Comparison of ENCODE assay signal across 9 cellular contexts in the genomic region with DNA sequence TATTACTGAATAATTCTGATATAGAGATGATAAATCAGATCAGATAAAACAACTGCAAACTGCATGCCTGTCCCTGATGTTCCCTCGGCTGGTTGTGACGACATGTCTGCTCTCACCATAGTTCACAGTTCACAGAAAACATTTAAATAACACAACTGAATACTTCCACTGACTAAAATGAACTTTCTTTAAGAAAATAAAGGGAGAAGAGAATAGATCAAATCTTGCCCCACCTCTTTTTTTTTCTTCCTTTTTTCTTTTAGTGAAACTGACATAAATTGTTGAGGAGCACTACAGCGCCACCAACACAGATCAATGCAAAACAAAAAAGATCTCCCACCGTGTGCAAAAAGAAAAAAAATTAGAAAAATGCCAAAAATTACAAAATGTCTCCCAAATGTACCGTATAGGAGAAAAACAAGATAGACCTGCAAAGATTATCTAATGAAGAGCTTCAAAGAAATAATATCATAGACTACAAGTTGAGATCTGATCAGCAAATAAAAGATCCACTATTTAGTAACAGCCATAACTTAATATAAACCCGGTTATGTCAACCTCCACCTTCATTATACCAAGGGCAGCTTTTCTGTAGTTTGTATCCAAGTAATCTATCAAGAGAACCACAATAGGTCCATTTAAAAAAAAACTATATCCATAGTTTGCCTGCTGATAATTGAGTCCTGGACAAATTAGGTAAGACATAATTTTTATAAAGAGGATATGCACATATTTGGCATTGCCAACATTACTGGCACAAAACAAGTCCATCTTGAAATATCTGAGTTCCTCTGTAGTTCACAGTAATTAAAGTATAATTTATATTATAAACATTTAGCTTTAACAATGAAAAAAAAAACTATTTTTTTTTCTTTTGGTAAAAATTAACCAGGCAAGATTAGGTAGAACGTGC. TPM values are rescaled to one million over a fixed set of nuclear protein-coding genes. Genes with fewer than 3 reads are reported as not detected.
DNase-seq lines count a peak whose midpoint lies in the region; ATAC-seq and TF ChIP-seq lines count a peak whose summit lies in the region.
"Had no signal": no experiment of that assay in that cellular context is flagged by ENCODE, and none has a peak within 500 bp of the region (broad histone marks: within the 10 kb centered on the region; RNA-seq: fewer than 3 reads in every experiment).

No MANE protein-coding gene starts in this region.

- no peak overlapping the region for H3K27ac Mint-ChIP-seq in CD4-positive, alpha-beta memory T cell

- H3K4me1 ChIP-seq in CD4-positive, alpha-beta memory T cell (ENCODE audit: insufficient read depth, low read length), result peaks cover 43% of the 10 kb centered on the region
- H3K4me1 ChIP-seq in SK-N-SH (ENCODE audit: control insufficient read depth in 1 of 2, insufficient read depth in 2 of 2, low read depth in 1 of 2, low read length in 1 of 2), result no peaks in the 10 kb centered on the region; a peak in 3 of 4 replicates
- peaks cover 15% of the 10 kb centered on the region for H3K4me1 ChIP-seq in endocrine pancreas (ENCODE audit: control insufficient read depth, insufficient read depth, low read length)
- H3K4me1 ChIP-seq in uterus, result no peaks in the 10 kb centered on the region

- H3K9me2 ChIP-seq in SK-N-SH, result no peaks in the 10 kb centered on the region

- TF ChIP-seq RAD21 in SK-N-SH (IDR thresholded peaks at IDR 0.05; ENCODE audit: low read length), result no peak; the same call in 1 of the 2 replicates

- H3K4me3 ChIP-seq in CD4-positive, alpha-beta memory T cell (ENCODE audit: low read length in 2 of 2), result peak overlapping the region; percentile 74 to 99
- H3K4me3 ChIP-seq in SK-N-SH (ENCODE audit: low read depth in 2 of 2, low read length in 1 of 2) (peak overlapping the region; percentile 68 to 80), endocrine pancreas (ENCODE audit: control insufficient read depth, insufficient read depth, low read length) (peak overlapping the region; percentile 100), uterus (peak overlapping the region; percentile 51 to 68)

- intact Hi-C loops in CD4-positive, alpha-beta memory T cell (cut with micrococcal nuclease), result loop anchor here (1.0 to 10.0 kb wide), 10 partner anchors 10 to 755 kb away; a partner anchor contains a TSS
- intact Hi-C loops in uterus (cut with DNase I; ENCODE audit: low total_unique reads), result no loop called here

- no peaks in the 10 kb centered on the region for H3K27me3 ChIP-seq in CD4-positive, alpha-beta memory T cell (ENCODE audit: insufficient read depth, low read length)
- no peaks in the 10 kb centered on the region for H3K27me3 ChIP-seq in SK-N-SH (ENCODE audit: insufficient read depth)
- H3K27me3 ChIP-seq in endocrine pancreas (ENCODE audit: control insufficient read depth, insufficient read depth, low read length), result no peaks in the 10 kb centered on the region
- H3K27me3 ChIP-seq in uterus, result no peaks in the 10 kb centered on the region

- H3K9me3 ChIP-seq in CD4-positive, alpha-beta memory T cell (ENCODE audit: control insufficient read depth in 1 of 2, low read length in 2 of 2), result no peaks in the 10 kb centered on the region
- H3K9me3 ChIP-seq in SK-N-SH (no peaks in the 10 kb centered on the region), endocrine pancreas (ENCODE audit: control insufficient read depth, low read length) (no peaks in the 10 kb centered on the region), uterus (no peaks in the 10 kb centered on the region)

- H3K9me3 Mint-ChIP-seq in CD4-positive, alpha-beta memory T cell, result no peaks in the 10 kb centered on the region

- DNase-seq in CD4-positive, alpha-beta memory T cell, result peak; percentile 68 to 75 (median 71)
- DNase-seq in HuH-7 (ENCODE audit: low spot score), result peak; percentile 20
- peak; percentile 37 for DNase-seq in SK-N-SH
- peak; percentile 44 for DNase-seq in middle frontal gyrus (ENCODE audit: extremely low spot score, low spot score)
- DNase-seq in uterus, result peak in 1 of 2 donors; percentile 30
- no peak for DNase-seq in HuH-7.5 (ENCODE audit: low spot score)

- peak; percentile 25 for ATAC-seq in GM18519 (IDR thresholded peaks at IDR 0.05; ENCODE audit: low FRiP score, unreplicated experiment)

- H3K9ac ChIP-seq in SK-N-SH, result peak overlapping the region; percentile 80; the same call in 1 of the 2 replicates
- peak overlapping the region; percentile 60 for H3K9ac ChIP-seq in endocrine pancreas (ENCODE audit: control insufficient read depth, insufficient read depth, low read length)

- CTCF ChIA-PET in CD4-positive, alpha-beta memory T cell (lab: Charles Lee; ENCODE audit: partially characterized antibody), result interaction anchor here (0.7 to 4.3 kb wide), 13 partner anchors 10 to 778 kb away, joined by 3 to 43 read pairs (median 3); a partner anchor contains a TSS
- CTCF ChIA-PET in SK-N-SH (lab: Yijun Ruan, JAX), result interaction anchor here (0.8 to 2.8 kb wide), 10 partner anchors 9 to 631 kb away, joined by 3 to 12 read pairs (median 4); no protein-coding TSS in a partner anchor

- peaks cover 22 to 34% (median 26%) of the 10 kb centered on the region in 4 donors for H3K4me1 Mint-ChIP-seq in CD4-positive, alpha-beta memory T cell

- 2% methylated on average over 7 of the region's 7 CpGs for WGBS in SK-N-SH (ENCODE audit: low lambda C conversion rate)

- H4K20me1 ChIP-seq in SK-N-SH (ENCODE audit: insufficient read depth), result no peaks in the 10 kb centered on the region; the same call in 1 of the 2 replicates

- no peaks in the 10 kb centered on the region for H3K27me3 Mint-ChIP-seq in CD4-positive, alpha-beta memory T cell
- H3K27me3 Mint-ChIP-seq: activated naive CD8-positive, alpha-beta T cell had no signal

- peaks cover 9% of the 10 kb centered on the region for H3F3A ChIP-seq in SK-N-SH (replicated peaks; ENCODE audit: insufficient read depth)

- POLR2A ChIA-PET in CD4-positive, alpha-beta memory T cell (lab: Charles Lee; ENCODE audit: partially characterized antibody), result interaction anchor here (0.6 to 4.7 kb wide), 32 partner anchors 8 to 1943 kb away, joined by 3 to 88 read pairs (median 5); a partner anchor contains a TSS
- POLR2A ChIA-PET in SK-N-SH (lab: Yijun Ruan, JAX), result interaction anchor here (0.6 to 1.6 kb wide), 3 partner anchors 31 to 68 kb away, joined by 3 to 5 read pairs (median 4); a partner anchor contains a TSS

- TF ChIP-seq CTCF in SK-N-SH (IDR thresholded peaks at IDR 0.05), result peak; percentile 66
- peak in 2 of 4 experiments; percentile 24 to 31 for TF ChIP-seq CTCF in uterus (IDR thresholded peaks at IDR 0.05)

- no peak for TF ChIP-seq POLR2A in uterus (IDR thresholded peaks at IDR 0.05)

- peak overlapping the region; percentile 85 for H3K4me2 ChIP-seq in SK-N-SH

- peaks cover 57% of the 10 kb centered on the region for H3K79me2 ChIP-seq in SK-N-SH (ENCODE audit: insufficient read depth)

- no peak overlapping the region for H3K4me3 Mint-ChIP-seq in CD4-positive, alpha-beta memory T cell
- H3K4me3 Mint-ChIP-seq: activated naive CD8-positive, alpha-beta T cell had no signal

- TF ChIP-seq EP300 in SK-N-SH (IDR thresholded peaks at IDR 0.05; ENCODE audit: borderline replicate concordance in 1 of 2, low read depth in 1 of 2, low read length in 1 of 2), result no peak

- peaks cover 6 to 10% of the 10 kb centered on the region in 2 donors for H3K36me3 Mint-ChIP-seq in CD4-positive, alpha-beta memory T cell
- H3K36me3 Mint-ChIP-seq: activated naive CD8-positive, alpha-beta T cell had no signal

- H3K27ac ChIP-seq in CD4-positive, alpha-beta memory T cell (ENCODE audit: low read depth, low read length), result peak overlapping the region; percentile 73
- H3K27ac ChIP-seq in SK-N-SH (ENCODE audit: low read depth in 2 of 2, low read length in 1 of 2) (peak overlapping the region; percentile 84 to 97), uterus (peak overlapping the region; percentile 84 to 90)

- peak overlapping the region; percentile 76; the same call in 1 of the 2 replicates for H2AFZ ChIP-seq in SK-N-SH (ENCODE audit: low read depth)

- H3K36me3 ChIP-seq in CD4-positive, alpha-beta memory T cell (ENCODE audit: insufficient read depth, low read length), result no peaks in the 10 kb centered on the region
- H3K36me3 ChIP-seq in SK-N-SH (replicated peaks in 1 of 2; ENCODE audit: control insufficient read depth in 1 of 2, insufficient read depth in 2 of 2, low read length in 1 of 2) (no peaks in the 10 kb centered on the region), endocrine pancreas (ENCODE audit: control insufficient read depth, insufficient read depth, low read length) (no peaks in the 10 kb centered on the region), uterus (no peaks in the 10 kb centered on the region)

TF ChIP-seq in SK-N-SH, 30 proteins besides CTCF, POLR2A, EP300 and RAD21 (continues in another document):
- TF ChIP-seq MXI1 (IDR thresholded peaks at IDR 0.05; ENCODE audit: low read depth, low read length), result peak; percentile 87
- TF ChIP-seq RFX5 (IDR thresholded peaks at IDR 0.05; ENCODE audit: low read length), result no peak
- TF ChIP-seq, protein P1, sequence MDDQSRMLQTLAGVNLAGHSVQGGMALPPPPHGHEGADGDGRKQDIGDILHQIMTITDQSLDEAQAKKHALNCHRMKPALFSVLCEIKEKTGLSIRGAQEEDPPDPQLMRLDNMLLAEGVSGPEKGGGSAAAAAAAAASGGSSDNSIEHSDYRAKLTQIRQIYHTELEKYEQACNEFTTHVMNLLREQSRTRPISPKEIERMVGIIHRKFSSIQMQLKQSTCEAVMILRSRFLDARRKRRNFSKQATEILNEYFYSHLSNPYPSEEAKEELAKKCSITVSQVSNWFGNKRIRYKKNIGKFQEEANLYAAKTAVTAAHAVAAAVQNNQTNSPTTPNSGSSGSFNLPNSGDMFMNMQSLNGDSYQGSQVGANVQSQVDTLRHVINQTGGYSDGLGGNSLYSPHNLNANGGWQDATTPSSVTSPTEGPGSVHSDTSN (IDR thresholded peaks at IDR 0.05), result peak; percentile 30; the same call in 1 of the 2 replicates
- TF ChIP-seq TAF1 (IDR thresholded peaks at IDR 0.05; ENCODE audit: borderline replicate concordance, low read depth, low read length), result 0 out of 2 replicates have a peak, but pooled peaks have one; percentile 18
- no peak for TF ChIP-seq TCF12 (IDR thresholded peaks at IDR 0.05)
- 0 out of 2 replicates have a peak, but pooled peaks have one; percentile 36 for TF ChIP-seq YY1 (IDR thresholded peaks at IDR 0.05; ENCODE audit: low read depth)
- peak; percentile 33; the same call in 1 of the 2 replicates for TF ChIP-seq GATA2 (CRISPR knock-in tag; IDR thresholded peaks at IDR 0.05)
- no peak for TF ChIP-seq NFIC (IDR thresholded peaks at IDR 0.05; ENCODE audit: borderline replicate concordance)
- TF ChIP-seq MEF2A (IDR thresholded peaks at IDR 0.05; ENCODE audit: borderline replicate concordance, low read depth), result no peak

RNA-seq across cellular contexts. Expression of a gene that starts 30.8 kb away (rescaled TPM):
- 100 to 1,000 TPM; 105 to 112 TPM for total RNA-seq in CD4-positive, alpha-beta memory T cell
- polyA plus RNA-seq in CD4-positive, alpha-beta memory T cell, result 10 to 100 TPM; 46.0 to 57.0 TPM
- polyA plus RNA-seq in SK-N-SH (2012; rRNA removed), result 21.8 and 30.2 TPM in 2 replicates
- polyA plus RNA-seq in SK-N-SH (2012; cell fraction: cytosol; rRNA removed), result 18.6 and 19.0 TPM in 2 replicates
- polyA plus RNA-seq in SK-N-SH (2012; cell fraction: nucleus; rRNA removed), result 47.6 and 58.4 TPM in 2 replicates
- 100 to 1,000 TPM in 1 of 4 donors, 10 to 100 TPM in 3; 34.7 to 109 (median 48.8) TPM for total RNA-seq in uterus
